ENCODE assay signal across 23 cellular contexts in genomic region chr6:169539176-169539897, GRCh38.
DNase-seq lines count a peak whose midpoint lies in the region; ATAC-seq and TF ChIP-seq lines count a peak whose summit lies in the region.
"Had no signal": no experiment of that assay in that cellular context is flagged by ENCODE, and none has a peak within 500 bp of the region (broad histone marks: within the 10 kb centered on the region; RNA-seq: fewer than 3 reads in every experiment).

No MANE protein-coding gene starts in this region.

- H3K27me3 Mint-ChIP-seq in central memory CD8-positive, alpha-beta T cell, result no peaks in the 10 kb centered on the region
- H3K27me3 Mint-ChIP-seq: activated CD8-positive, alpha-beta T cell treated with anti-CD3 and anti-CD28 coated beads for 36 hours; activated naive CD4-positive, alpha-beta T cell treated with anti-CD3 and anti-CD28 coated beads, Interleukin-2, amount 10 ng/mL, durations not matched to agents 7 days and 5 days; B cell; stimulated activated naive CD8-positive, alpha-beta T cell treated with anti-CD3 and anti-CD28 coated beads, Interleukin-15, Interleukin-2, amounts not matched to agents 100 ng/mL and 50 ng/mL, for 24 hours had no signal

- ATAC-seq in Right ventricle myocardium inferior (peak; percentile 79), left cardiac atrium (peak; percentile 49 to 78), thoracic aorta (ENCODE audit: insufficient number of reproducible peaks, low FRiP score, low read depth) (no peak), GM18870 (IDR thresholded peaks at IDR 0.05; ENCODE audit: unreplicated experiment) (no peak)
- no peak for ATAC-seq in central memory CD8-positive, alpha-beta T cell (replicated peaks; ENCODE audit: extremely low read depth, poor library complexity, severe bottlenecking)
- ATAC-seq: activated CD8-positive, alpha-beta T cell treated with anti-CD3 and anti-CD28 coated beads for 36 hours had no signal

- H3K4me3 Mint-ChIP-seq in central memory CD8-positive, alpha-beta T cell, result no peak overlapping the region
- H3K4me3 Mint-ChIP-seq: activated CD8-positive, alpha-beta T cell treated with anti-CD3 and anti-CD28 coated beads for 36 hours; activated naive CD4-positive, alpha-beta T cell treated with anti-CD3 and anti-CD28 coated beads, Interleukin-2, amount 10 ng/mL, durations not matched to agents 7 days and 5 days; B cell; stimulated activated naive CD8-positive, alpha-beta T cell treated with anti-CD3 and anti-CD28 coated beads, Interleukin-15, Interleukin-2, amounts not matched to agents 100 ng/mL and 50 ng/mL, for 24 hours had no signal

- no peak for TF ChIP-seq POLR2A in uterus (IDR thresholded peaks at IDR 0.05)

- H3K27me3 ChIP-seq in left ventricle myocardium inferior (ENCODE audit: low read depth), result no peaks in the 10 kb centered on the region
- H3K27me3 ChIP-seq in thoracic aorta (replicated peaks; ENCODE audit: insufficient read depth), result no peaks in the 10 kb centered on the region
- no peaks in the 10 kb centered on the region for H3K27me3 ChIP-seq in uterus
- H3K27me3 ChIP-seq: ascending aorta, transverse colon had no signal

- H3K4me3 ChIP-seq in left ventricle myocardium inferior (no peak overlapping the region), thoracic aorta (peak overlapping the region; percentile 34), uterus (no peak overlapping the region)
- H3K4me3 ChIP-seq: ascending aorta, transverse colon had no signal

- H3K4me1 ChIP-seq in left ventricle myocardium inferior (peaks cover 10% of the 10 kb centered on the region), thoracic aorta (ENCODE audit: control insufficient read depth in 1 of 2, low read depth in 2 of 2) (peaks cover 0 to 7% of the 10 kb centered on the region in 2 donors), uterus (no peaks in the 10 kb centered on the region)
- H3K4me1 ChIP-seq: ascending aorta, Caco-2, transverse colon had no signal

- H3K27ac Mint-ChIP-seq in central memory CD8-positive, alpha-beta T cell (ENCODE audit: low read depth), result peak overlapping the region; percentile 26
- H3K27ac Mint-ChIP-seq: activated CD8-positive, alpha-beta T cell treated with anti-CD3 and anti-CD28 coated beads for 36 hours; activated naive CD4-positive, alpha-beta T cell treated with anti-CD3 and anti-CD28 coated beads, Interleukin-2, amount 10 ng/mL, durations not matched to agents 7 days and 5 days; B cell; stimulated activated naive CD8-positive, alpha-beta T cell treated with anti-CD3 and anti-CD28 coated beads, Interleukin-15, Interleukin-2, amounts not matched to agents 100 ng/mL and 50 ng/mL, for 24 hours had no signal

- H3K9me3 ChIP-seq in left ventricle myocardium inferior (replicated peaks), result peaks cover 20% of the 10 kb centered on the region
- H3K9me3 ChIP-seq in thoracic aorta, result no peaks in the 10 kb centered on the region
- no peaks in the 10 kb centered on the region for H3K9me3 ChIP-seq in uterus
- H3K9me3 ChIP-seq: Caco-2 had no signal

- H3K36me3 ChIP-seq in left ventricle myocardium inferior, result no peaks in the 10 kb centered on the region
- no peaks in the 10 kb centered on the region for H3K36me3 ChIP-seq in thoracic aorta
- no peaks in the 10 kb centered on the region for H3K36me3 ChIP-seq in uterus
- H3K36me3 ChIP-seq: ascending aorta, transverse colon had no signal

- intact Hi-C loops in Right ventricle myocardium inferior (cut with DNase I) (no loop called here), left ventricle myocardium inferior (cut with micrococcal nuclease) (no loop called here), left cardiac atrium (cut with DNase I) (no loop called here), uterus (cut with DNase I; ENCODE audit: low total_unique reads) (no loop called here)

- no peaks in the 10 kb centered on the region for H3K36me3 Mint-ChIP-seq in central memory CD8-positive, alpha-beta T cell (ENCODE audit: insufficient read depth)
- H3K36me3 Mint-ChIP-seq: activated naive CD4-positive, alpha-beta T cell treated with anti-CD3 and anti-CD28 coated beads, Interleukin-2, amount 10 ng/mL, durations not matched to agents 7 days and 5 days had no signal

- H3K4me1 Mint-ChIP-seq in central memory CD8-positive, alpha-beta T cell, result peaks cover 4% of the 10 kb centered on the region
- H3K4me1 Mint-ChIP-seq: activated naive CD4-positive, alpha-beta T cell treated with anti-CD3 and anti-CD28 coated beads, Interleukin-2, amount 10 ng/mL, durations not matched to agents 7 days and 5 days; B cell had no signal

- DNase-seq in Right ventricle myocardium inferior (ENCODE audit: missing footprints) (no peak), left ventricle myocardium inferior (no peak), left cardiac atrium (no peak), thoracic aorta (ENCODE audit: low spot score) (no peak), uterus (no peak), NCI-H1694 (lab: John Stamatoyannopoulos, UW) (no peak)
- no peak for DNase-seq in central memory CD8-positive, alpha-beta T cell (ENCODE audit: low spot score in 2 of 2)
- DNase-seq: 8988T; activated CD8-positive, alpha-beta T cell treated with anti-CD3 and anti-CD28 coated beads for 36 hours; activated naive CD4-positive, alpha-beta T cell treated with anti-CD3 and anti-CD28 coated beads, Interleukin-2, amount 10 ng/mL, durations not matched to agents 7 days and 5 days; activated T-cell treated with anti-CD3 and anti-CD28 coated beads, Interleukin-2, amount 50 U/mL, for 1 hour; Caco-2; EL; glutamatergic neuron; NCI-H1417; NCI-H748 treated with DMSO at 0.1 percent for 48 hours; SHP77 treated with DMSO at 0.1 percent for 48 hours; stimulated activated CD4-positive, alpha-beta T cell treated with anti-CD3 and anti-CD28 coated beads, Interleukin-1b, Interleukin-23, amount 100 ng/mL, for 48 hours; transverse colon had no signal

- TF ChIP-seq CTCF in left ventricle myocardium inferior (IDR thresholded peaks at IDR 0.05; ENCODE audit: borderline replicate concordance) (no peak), thoracic aorta (IDR thresholded peaks at IDR 0.05) (no peak), uterus (IDR thresholded peaks at IDR 0.05) (no peak)

- H3K27ac ChIP-seq in left ventricle myocardium inferior (replicated peaks) (no peak overlapping the region), thoracic aorta (no peak overlapping the region), uterus (peak overlapping the region in 1 of 2 donors; percentile 32)
- H3K27ac ChIP-seq: ascending aorta, transverse colon had no signal

- H3K9me3 Mint-ChIP-seq in central memory CD8-positive, alpha-beta T cell, result peaks cover 6% of the 10 kb centered on the region
- H3K9me3 Mint-ChIP-seq: activated naive CD4-positive, alpha-beta T cell treated with anti-CD3 and anti-CD28 coated beads, Interleukin-2, amount 10 ng/mL, durations not matched to agents 7 days and 5 days had no signal

Comparison
In these comparisons a context has a peak if more than half of its experiments do, and no peak if none do; other contexts are left out.
1. ATAC-seq: peak in Right ventricle myocardium inferior (single experiment) and left cardiac atrium (2 of 2); none in central memory CD8-positive, alpha-beta T cell (single experiment), thoracic aorta (single experiment) and GM18870 (single experiment).